ENCODE assay signal across 9 cellular contexts in the genomic region with DNA sequence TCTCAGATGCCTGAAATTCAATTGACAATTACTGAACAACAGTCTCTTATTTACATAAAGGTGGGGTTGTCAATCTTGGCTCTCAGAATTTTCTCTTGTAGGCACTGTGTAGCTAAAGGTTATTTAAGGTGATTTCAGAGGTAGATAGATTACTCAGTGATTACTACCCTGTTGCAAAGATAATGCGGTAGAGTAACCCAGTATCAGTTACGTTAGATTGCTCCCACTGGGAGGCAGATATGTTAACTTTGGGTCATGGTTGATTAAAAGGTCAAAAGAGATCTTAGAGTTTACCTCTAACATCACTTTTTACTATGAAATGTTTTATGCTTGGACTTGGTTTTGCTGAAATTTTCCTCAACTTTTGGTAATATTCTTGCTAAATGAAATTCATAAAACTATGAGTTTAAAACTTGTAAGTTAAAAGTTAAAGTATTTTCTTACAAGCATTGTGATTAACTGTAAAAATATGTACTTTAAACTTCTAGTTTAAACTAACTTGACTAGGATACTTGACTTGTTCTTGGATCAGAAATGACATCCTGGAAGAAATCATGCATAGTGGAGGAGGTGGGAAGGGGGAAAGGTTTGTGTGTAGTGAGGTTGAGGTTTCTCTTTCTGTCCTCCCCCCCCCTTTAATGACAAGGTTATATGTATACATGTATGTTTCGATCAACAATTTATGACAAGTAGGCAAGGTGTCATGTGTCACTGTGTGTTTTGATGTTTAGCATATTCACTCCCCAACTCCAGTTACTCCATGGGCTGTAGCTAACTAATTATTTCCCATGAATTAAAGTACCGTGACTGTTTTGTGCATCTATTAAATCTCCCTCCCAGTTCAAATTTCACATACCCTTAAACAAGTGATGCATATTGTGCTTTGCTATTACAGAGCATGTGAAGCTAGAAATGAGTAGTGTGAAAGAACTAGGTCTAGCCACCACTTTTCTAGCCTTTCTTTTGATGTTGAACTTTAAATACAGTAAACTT. TPM values are rescaled to one million over a fixed set of nuclear protein-coding genes. Genes with fewer than 3 reads are reported as not detected.
A peak's percentile ranks its signal among the peaks of the same experiment; 100 is the strongest.
DNase-seq lines count a peak whose midpoint lies in the region; ATAC-seq and TF ChIP-seq lines count a peak whose summit lies in the region.
"Had no signal": no experiment of that assay in that cellular context is flagged by ENCODE, and none has a peak within 500 bp of the region (broad histone marks: within the 10 kb centered on the region; RNA-seq: fewer than 3 reads in every experiment).

No MANE protein-coding gene starts in this region.

- no peak overlapping the region for H3K9ac ChIP-seq in HUES48 (ENCODE audit: low read depth, low read length)

- H3K4me3 Mint-ChIP-seq in mesothelial cell of epicardium: peak overlapping the region; percentile 87

- H3K27me3 Mint-ChIP-seq in mesothelial cell of epicardium (ENCODE audit: low read depth): no peaks in the 10 kb centered on the region

- in situ Hi-C loops in astrocyte of the cerebellum (cut with HindIII; ENCODE audit: low sequenced_read_pairs): no loop called here

- H3K27me3 ChIP-seq in BJ (ENCODE audit: control insufficient read depth, insufficient read depth, low read length) (no peaks in the 10 kb centered on the region), HUES48 (ENCODE audit: control insufficient read depth, insufficient read depth, low read length) (peaks cover 6% of the 10 kb centered on the region)

- ATAC-seq in HG03457 (IDR thresholded peaks at IDR 0.05; ENCODE audit: unreplicated experiment): no peak

- POLR2A ChIA-PET in BJ (lab: Charles Lee): interaction anchor here (0.6 kb wide), 1 partner anchor 183 kb away, joined by 3 read pairs; no protein-coding TSS in a partner anchor

- TF ChIP-seq CTCF in BJ (IDR thresholded peaks at IDR 0.05; ENCODE audit: insufficient read depth, low read depth, low read length) (0 out of 2 replicates have a peak, but pooled peaks have one; percentile 1), astrocyte of the cerebellum (IDR thresholded peaks at IDR 0.05; ENCODE audit: low read depth, low read length, missing control alignments) (no peak), mesothelial cell of epicardium (IDR thresholded peaks at IDR 0.05; ENCODE audit: unreplicated experiment) (no peak)

- H3K36me3 Mint-ChIP-seq in mesothelial cell of epicardium: no peaks in the 10 kb centered on the region

- H3K36me3 ChIP-seq in BJ (ENCODE audit: control insufficient read depth, insufficient read depth, low read length) (peaks cover 3% of the 10 kb centered on the region; the same call in 1 of the 2 replicates), HUES48 (ENCODE audit: control insufficient read depth, insufficient read depth, low read length) (no peaks in the 10 kb centered on the region; the same call in 1 of the 2 replicates)

- no peaks in the 10 kb centered on the region for H3K9me3 ChIP-seq in HUES48 (ENCODE audit: control insufficient read depth, insufficient read depth, low read length)

- DNase-seq in BJ (ENCODE audit: low read depth) (no peak), astrocyte of the cerebellum (ENCODE audit: low read depth) (no peak), mesothelial cell of epicardium (ENCODE audit: low spot score in 2 of 2, unreplicated experiment in 2 of 2) (no peak), NCI-H1436 (lab: John Stamatoyannopoulos, UW) (no peak)
- no peak for DNase-seq in activated CD4-positive, alpha-beta T cell treated with anti-CD3 and anti-CD28 coated beads for 4 hours
- DNase-seq in stimulated activated CD4-positive, alpha-beta T cell treated with anti-CD3 and anti-CD28 coated beads, Interleukin-12 subunit alpha, Interleukin-12 subunit beta, amount 100 ng/mL, for 4 hours: no peak

- H3K4me3 ChIP-seq in BJ (ENCODE audit: low read depth, low read length): peak overlapping the region; percentile 84
- peak overlapping the region; percentile 78 for H3K4me3 ChIP-seq in HUES48 (ENCODE audit: low read depth, low read length)
- H3K4me3 ChIP-seq in astrocyte of the cerebellum (ENCODE audit: low read depth, low read length): peak overlapping the region; percentile 89

- H3K9me3 Mint-ChIP-seq in mesothelial cell of epicardium: no peaks in the 10 kb centered on the region
- H3K9me3 Mint-ChIP-seq: activated T-helper 1 cell treated with anti-CD3 and anti-CD28 coated beads, Interleukin-12 subunit alpha, Interleukin-12 subunit beta, Interleukin-2, Interleukin-4 antibody, amounts not matched to agents 30 ng/mL and 10 ng/mL and 1 ng/mL, durations not matched to agents 14 hours and 24 hours and 36 hours had no signal

- peak overlapping the region; percentile 44 for H3K27ac Mint-ChIP-seq in mesothelial cell of epicardium
- H3K27ac Mint-ChIP-seq: activated T-helper 1 cell treated with anti-CD3 and anti-CD28 coated beads, Interleukin-12 subunit alpha, Interleukin-12 subunit beta, Interleukin-2, Interleukin-4 antibody, amounts not matched to agents 30 ng/mL and 10 ng/mL and 1 ng/mL, durations not matched to agents 14 hours and 24 hours and 36 hours had no signal

- H3K4me1 ChIP-seq in HUES48 (ENCODE audit: control insufficient read depth, insufficient read depth, low read length): peaks cover 67% of the 10 kb centered on the region

- H3K4me1 Mint-ChIP-seq in mesothelial cell of epicardium: peaks cover 74% of the 10 kb centered on the region

- CTCF ChIA-PET in BJ (lab: Yijun Ruan, JAX): interaction anchor here (0.9 to 2.3 kb wide), 5 partner anchors 21 to 256 kb away, joined by 3 to 8 read pairs (median 3); no protein-coding TSS in a partner anchor

- H3K27ac ChIP-seq in HUES48 (ENCODE audit: low read depth, low read length): no peak overlapping the region

RNA-seq across cellular contexts. Expression of gene LAMC1, which starts 2.9 kb away (rescaled TPM):
- polyA plus RNA-seq in BJ (2011; rRNA removed): 349 and 360 TPM in 2 replicates
- 307 and 333 TPM in 2 replicates for polyA minus RNA-seq in BJ (2011; rRNA and poly(A)+ RNA removed)
- total RNA-seq in mesothelial cell of epicardium: 164 to 170 TPM (median 168 TPM) in 3 replicates
